8 cellular contexts compared by ENCODE assay signal in the genomic region with DNA sequence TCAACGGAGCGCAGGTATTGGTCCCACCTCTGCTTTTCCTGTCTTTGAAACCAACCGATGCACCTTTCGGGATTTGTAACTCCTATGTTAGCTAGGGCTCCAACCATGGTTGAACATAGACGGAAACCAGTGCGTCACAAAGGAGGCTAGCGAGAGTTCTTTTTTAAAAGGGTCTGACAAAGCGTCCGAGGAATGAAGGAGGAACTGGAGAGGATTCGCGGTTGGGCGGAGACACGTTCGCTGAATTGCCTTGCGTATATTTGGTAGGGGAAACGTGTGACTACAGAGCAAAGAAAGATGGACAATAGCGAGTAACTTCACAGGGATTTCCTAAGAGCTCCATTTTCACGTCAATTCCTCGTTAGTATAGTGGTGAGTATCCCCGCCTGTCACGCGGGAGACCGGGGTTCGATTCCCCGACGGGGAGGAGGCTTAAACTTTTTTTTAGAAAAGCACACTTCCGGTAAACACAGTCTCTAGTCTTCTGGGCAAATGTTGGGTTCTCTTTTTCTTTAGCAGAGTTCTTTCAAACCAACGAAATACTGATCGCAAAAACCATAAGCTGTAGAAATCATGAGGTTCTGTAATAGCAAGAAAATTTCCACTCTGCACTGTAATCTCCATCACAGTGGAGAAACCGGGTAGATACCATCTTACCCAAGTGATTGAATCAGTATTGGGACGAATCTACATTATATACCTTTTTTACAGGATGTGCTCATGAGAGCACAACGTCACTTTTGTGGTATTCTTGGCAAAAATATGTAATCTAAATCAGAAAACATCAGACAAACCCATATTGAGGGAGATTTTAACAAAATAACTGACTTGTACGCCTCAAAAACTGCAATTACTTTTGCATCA. TPM values are rescaled to one million over a fixed set of nuclear protein-coding genes. Genes with fewer than 3 reads are reported as not detected.
DNase-seq lines count a peak whose midpoint lies in the region; ATAC-seq and TF ChIP-seq lines count a peak whose summit lies in the region.

No MANE protein-coding gene starts in this region.

- H3K9me3 ChIP-seq in Caco-2: no peaks in the 10 kb centered on the region

- peak overlapping the region; percentile 52 for H3K4me3 ChIP-seq in Caco-2 (ENCODE audit: low read depth, low read length)

- no peak overlapping the region for H3K27ac Mint-ChIP-seq in Caco-2 (ENCODE audit: unreplicated experiment)
- H3K27ac Mint-ChIP-seq in activated CD8-positive, alpha-beta memory T cell treated with anti-CD3 and anti-CD28 coated beads, Interleukin-2, amount 10 ng/mL, durations not matched to agents 7 days and 5 days: no peak overlapping the region
- no peak overlapping the region for H3K27ac Mint-ChIP-seq in endothelial cell (ENCODE audit: unreplicated experiment)

- no peak for TF ChIP-seq CTCF in Caco-2 (IDR thresholded peaks at IDR 0.05; ENCODE audit: insufficient read depth in 1 of 2, low read depth in 1 of 2, low read length in 1 of 2, severe bottlenecking in 1 of 2, unreplicated experiment in 1 of 2)
- no peak for TF ChIP-seq CTCF in GM20000 (IDR thresholded peaks at IDR 0.05; ENCODE audit: extremely low read depth, missing control alignments)
- no peak for TF ChIP-seq CTCF in endothelial cell (IDR thresholded peaks at IDR 0.05; ENCODE audit: unreplicated experiment)

- POLR2A ChIA-PET in Caco-2 (lab: Charles Lee): interaction anchor here (0.5 kb wide), 1 partner anchor 302 kb away, joined by 3 read pairs; no protein-coding TSS in a partner anchor

- intact Hi-C loops in Caco-2 (cut with micrococcal nuclease; ENCODE audit: unreplicated experiment): loop anchor here (2.0 to 10.0 kb wide), 4 partner anchors 23 to 415 kb away; a partner anchor contains a TSS

- H3K27me3 Mint-ChIP-seq in Caco-2 (ENCODE audit: insufficient read depth, unreplicated experiment) (no peaks in the 10 kb centered on the region), endothelial cell (ENCODE audit: unreplicated experiment) (no peaks in the 10 kb centered on the region)
- no peaks in the 10 kb centered on the region for H3K27me3 Mint-ChIP-seq in activated CD8-positive, alpha-beta memory T cell treated with anti-CD3 and anti-CD28 coated beads, Interleukin-2, amount 10 ng/mL, durations not matched to agents 7 days and 5 days

- peak; percentile 67 for ATAC-seq in activated CD8-positive, alpha-beta memory T cell treated with anti-CD3 and anti-CD28 coated beads, Interleukin-2, amount 10 ng/mL, durations not matched to agents 7 days and 5 days

- H3K27me3 ChIP-seq in Caco-2 (replicated peaks; ENCODE audit: control insufficient read depth, insufficient read depth, low read length): no peaks in the 10 kb centered on the region

- H3K36me3 Mint-ChIP-seq in Caco-2 (ENCODE audit: insufficient read depth, unreplicated experiment): no peaks in the 10 kb centered on the region
- H3K36me3 Mint-ChIP-seq in activated CD8-positive, alpha-beta memory T cell treated with anti-CD3 and anti-CD28 coated beads, Interleukin-2, amount 10 ng/mL, durations not matched to agents 7 days and 5 days: peaks cover 1% of the 10 kb centered on the region
- no peaks in the 10 kb centered on the region for H3K36me3 Mint-ChIP-seq in endothelial cell (ENCODE audit: low read depth, unreplicated experiment)

- BruUV-seq in Caco-2 (replicated peaks; lab: Mats Ljungman, UMichigan): no TSS peak

- H3K36me3 ChIP-seq in Caco-2 (ENCODE audit: control insufficient read depth, insufficient read depth, low read length): no peaks in the 10 kb centered on the region

- H3K4me3 Mint-ChIP-seq in Caco-2 (ENCODE audit: unreplicated experiment): no peak overlapping the region
- H3K4me3 Mint-ChIP-seq in activated CD8-positive, alpha-beta memory T cell treated with anti-CD3 and anti-CD28 coated beads, Interleukin-2, amount 10 ng/mL, durations not matched to agents 7 days and 5 days: no peak overlapping the region
- H3K4me3 Mint-ChIP-seq in endothelial cell (ENCODE audit: unreplicated experiment): no peak overlapping the region

- DNase-seq in Caco-2: peak; percentile 62 to 87
- DNase-seq in GM20000 (ENCODE audit: low spot score): peak; percentile 76
- peak; percentile 60 for DNase-seq in HPDE6-E6E7 (ENCODE audit: extremely low spot score)
- peak; percentile 91 for DNase-seq in NOMO-1 treated with DMSO at 0.1 percent for 48 hours (lab: John Stamatoyannopoulos, UW; ENCODE audit: unreplicated experiment)
- peak; percentile 88 for DNase-seq in activated CD8-positive, alpha-beta memory T cell treated with anti-CD3 and anti-CD28 coated beads, Interleukin-2, amount 10 ng/mL, durations not matched to agents 7 days and 5 days
- peak; percentile 83 for DNase-seq in endothelial cell (ENCODE audit: low spot score)
- DNase-seq in middle frontal gyrus (ENCODE audit: extremely low spot score, low spot score): peak; percentile 84
- peak; percentile 63 to 72 for DNase-seq in stimulated activated CD8-positive, alpha-beta memory T cell treated with anti-CD3 and anti-CD28 coated beads, Interleukin-2, amount 100 ng/mL, for 48 hours (ENCODE audit: low read depth in 2 of 2)

- H3K4me1 Mint-ChIP-seq in Caco-2 (ENCODE audit: low read depth, unreplicated experiment) (no peaks in the 10 kb centered on the region), endothelial cell (ENCODE audit: unreplicated experiment) (peaks cover 7% of the 10 kb centered on the region)
- H3K4me1 Mint-ChIP-seq in activated CD8-positive, alpha-beta memory T cell treated with anti-CD3 and anti-CD28 coated beads, Interleukin-2, amount 10 ng/mL, durations not matched to agents 7 days and 5 days: peaks cover 8% of the 10 kb centered on the region

- CTCF ChIA-PET in Caco-2 (lab: Charles Lee): interaction anchor here (1.2 kb wide), 1 partner anchor 300 kb away, joined by 4 read pairs; no protein-coding TSS in a partner anchor
- CTCF ChIA-PET in activated CD8-positive, alpha-beta memory T cell treated with anti-CD3 and anti-CD28 coated beads, Interleukin-2, amount 10 ng/mL, durations not matched to agents 7 days and 5 days (lab: Charles Lee): interaction anchor here (1.1 to 1.9 kb wide), 6 partner anchors 17 to 416 kb away, joined by 3 to 8 read pairs (median 4); no protein-coding TSS in a partner anchor

- H3K4me1 ChIP-seq in Caco-2: no peaks in the 10 kb centered on the region

- H3K9me3 Mint-ChIP-seq in Caco-2 (ENCODE audit: unreplicated experiment) (no peaks in the 10 kb centered on the region), endothelial cell (ENCODE audit: unreplicated experiment) (no peaks in the 10 kb centered on the region)
- no peaks in the 10 kb centered on the region for H3K9me3 Mint-ChIP-seq in activated CD8-positive, alpha-beta memory T cell treated with anti-CD3 and anti-CD28 coated beads, Interleukin-2, amount 10 ng/mL, durations not matched to agents 7 days and 5 days (ENCODE audit: low read depth)

RNA-seq across cellular contexts. Expression of gene ZNF184, which starts 6.6 kb away (rescaled TPM):
- total RNA-seq in Caco-2 (2022) (3.9 and 4.4 TPM in 2 replicates), endothelial cell (ENCODE audit: unreplicated experiment) (12.6 TPM)
- 10 to 100 TPM; 12.4 to 12.9 TPM for total RNA-seq in activated CD8-positive, alpha-beta memory T cell treated with anti-CD3 and anti-CD28 coated beads, Interleukin-2, amount 10 ng/mL, durations not matched to agents 7 days and 5 days

Comparison
In these comparisons a context has a peak if more than half of its experiments do, and no peak if none do; other contexts are left out.
1. Peak in every context shown above with its lines: DNase-seq, ATAC-seq and H3K4me3 ChIP-seq.